Comparison of ENCODE assay signal across 1 cellular context in genomic region chr17:77145635-77146632, GRCh38.
TF ChIP-seq lines count a peak whose summit lies in the region.

No MANE protein-coding gene starts in this region.

TF ChIP-seq in H1, 55 proteins besides CTCF, POLR2A, EP300 and RAD21 (continued from another document):
- TF ChIP-seq E2F6 (IDR thresholded peaks at IDR 0.05) (0 out of 2 replicates have a peak, but pooled peaks have one; percentile 56), RBBP5 (IDR thresholded peaks at IDR 0.05; ENCODE audit: borderline replicate concordance, low read depth, low read length) (no peak), SIN3A (conservative IDR thresholded peaks at IDR 0.05 in 1 of 2, IDR thresholded peaks at IDR 0.05 in 1 of 2; ENCODE audit: low read depth in 1 of 2, low read length in 2 of 2) (no peak), TEAD4 (IDR thresholded peaks at IDR 0.05; ENCODE audit: low read depth, low read length) (no peak), FOSL1 (IDR thresholded peaks at IDR 0.05; ENCODE audit: insufficient read depth, low read depth, low read length) (no peak), CBX8 (IDR thresholded peaks at IDR 0.05; ENCODE audit: borderline replicate concordance, low read depth, low read length) (no peak), GTF2F1 (IDR thresholded peaks at IDR 0.05; ENCODE audit: borderline replicate concordance, low read depth, low read length) (no peak), CTBP2 (IDR thresholded peaks at IDR 0.05; ENCODE audit: borderline replicate concordance, insufficient read depth, insufficient read length, low read length) (no peak), CHD2 (IDR thresholded peaks at IDR 0.05; ENCODE audit: low read length) (no peak), USF2 (IDR thresholded peaks at IDR 0.05; ENCODE audit: low read length) (no peak), RFX5 (IDR thresholded peaks at IDR 0.05; ENCODE audit: borderline replicate concordance, low read depth, low read length) (no peak), SAP30 (IDR thresholded peaks at IDR 0.05; ENCODE audit: insufficient read depth, insufficient replicate concordance, low read length) (no peak), MAX (IDR thresholded peaks at IDR 0.05) (peak; percentile 72)
- TF ChIP-seq, protein P1, sequence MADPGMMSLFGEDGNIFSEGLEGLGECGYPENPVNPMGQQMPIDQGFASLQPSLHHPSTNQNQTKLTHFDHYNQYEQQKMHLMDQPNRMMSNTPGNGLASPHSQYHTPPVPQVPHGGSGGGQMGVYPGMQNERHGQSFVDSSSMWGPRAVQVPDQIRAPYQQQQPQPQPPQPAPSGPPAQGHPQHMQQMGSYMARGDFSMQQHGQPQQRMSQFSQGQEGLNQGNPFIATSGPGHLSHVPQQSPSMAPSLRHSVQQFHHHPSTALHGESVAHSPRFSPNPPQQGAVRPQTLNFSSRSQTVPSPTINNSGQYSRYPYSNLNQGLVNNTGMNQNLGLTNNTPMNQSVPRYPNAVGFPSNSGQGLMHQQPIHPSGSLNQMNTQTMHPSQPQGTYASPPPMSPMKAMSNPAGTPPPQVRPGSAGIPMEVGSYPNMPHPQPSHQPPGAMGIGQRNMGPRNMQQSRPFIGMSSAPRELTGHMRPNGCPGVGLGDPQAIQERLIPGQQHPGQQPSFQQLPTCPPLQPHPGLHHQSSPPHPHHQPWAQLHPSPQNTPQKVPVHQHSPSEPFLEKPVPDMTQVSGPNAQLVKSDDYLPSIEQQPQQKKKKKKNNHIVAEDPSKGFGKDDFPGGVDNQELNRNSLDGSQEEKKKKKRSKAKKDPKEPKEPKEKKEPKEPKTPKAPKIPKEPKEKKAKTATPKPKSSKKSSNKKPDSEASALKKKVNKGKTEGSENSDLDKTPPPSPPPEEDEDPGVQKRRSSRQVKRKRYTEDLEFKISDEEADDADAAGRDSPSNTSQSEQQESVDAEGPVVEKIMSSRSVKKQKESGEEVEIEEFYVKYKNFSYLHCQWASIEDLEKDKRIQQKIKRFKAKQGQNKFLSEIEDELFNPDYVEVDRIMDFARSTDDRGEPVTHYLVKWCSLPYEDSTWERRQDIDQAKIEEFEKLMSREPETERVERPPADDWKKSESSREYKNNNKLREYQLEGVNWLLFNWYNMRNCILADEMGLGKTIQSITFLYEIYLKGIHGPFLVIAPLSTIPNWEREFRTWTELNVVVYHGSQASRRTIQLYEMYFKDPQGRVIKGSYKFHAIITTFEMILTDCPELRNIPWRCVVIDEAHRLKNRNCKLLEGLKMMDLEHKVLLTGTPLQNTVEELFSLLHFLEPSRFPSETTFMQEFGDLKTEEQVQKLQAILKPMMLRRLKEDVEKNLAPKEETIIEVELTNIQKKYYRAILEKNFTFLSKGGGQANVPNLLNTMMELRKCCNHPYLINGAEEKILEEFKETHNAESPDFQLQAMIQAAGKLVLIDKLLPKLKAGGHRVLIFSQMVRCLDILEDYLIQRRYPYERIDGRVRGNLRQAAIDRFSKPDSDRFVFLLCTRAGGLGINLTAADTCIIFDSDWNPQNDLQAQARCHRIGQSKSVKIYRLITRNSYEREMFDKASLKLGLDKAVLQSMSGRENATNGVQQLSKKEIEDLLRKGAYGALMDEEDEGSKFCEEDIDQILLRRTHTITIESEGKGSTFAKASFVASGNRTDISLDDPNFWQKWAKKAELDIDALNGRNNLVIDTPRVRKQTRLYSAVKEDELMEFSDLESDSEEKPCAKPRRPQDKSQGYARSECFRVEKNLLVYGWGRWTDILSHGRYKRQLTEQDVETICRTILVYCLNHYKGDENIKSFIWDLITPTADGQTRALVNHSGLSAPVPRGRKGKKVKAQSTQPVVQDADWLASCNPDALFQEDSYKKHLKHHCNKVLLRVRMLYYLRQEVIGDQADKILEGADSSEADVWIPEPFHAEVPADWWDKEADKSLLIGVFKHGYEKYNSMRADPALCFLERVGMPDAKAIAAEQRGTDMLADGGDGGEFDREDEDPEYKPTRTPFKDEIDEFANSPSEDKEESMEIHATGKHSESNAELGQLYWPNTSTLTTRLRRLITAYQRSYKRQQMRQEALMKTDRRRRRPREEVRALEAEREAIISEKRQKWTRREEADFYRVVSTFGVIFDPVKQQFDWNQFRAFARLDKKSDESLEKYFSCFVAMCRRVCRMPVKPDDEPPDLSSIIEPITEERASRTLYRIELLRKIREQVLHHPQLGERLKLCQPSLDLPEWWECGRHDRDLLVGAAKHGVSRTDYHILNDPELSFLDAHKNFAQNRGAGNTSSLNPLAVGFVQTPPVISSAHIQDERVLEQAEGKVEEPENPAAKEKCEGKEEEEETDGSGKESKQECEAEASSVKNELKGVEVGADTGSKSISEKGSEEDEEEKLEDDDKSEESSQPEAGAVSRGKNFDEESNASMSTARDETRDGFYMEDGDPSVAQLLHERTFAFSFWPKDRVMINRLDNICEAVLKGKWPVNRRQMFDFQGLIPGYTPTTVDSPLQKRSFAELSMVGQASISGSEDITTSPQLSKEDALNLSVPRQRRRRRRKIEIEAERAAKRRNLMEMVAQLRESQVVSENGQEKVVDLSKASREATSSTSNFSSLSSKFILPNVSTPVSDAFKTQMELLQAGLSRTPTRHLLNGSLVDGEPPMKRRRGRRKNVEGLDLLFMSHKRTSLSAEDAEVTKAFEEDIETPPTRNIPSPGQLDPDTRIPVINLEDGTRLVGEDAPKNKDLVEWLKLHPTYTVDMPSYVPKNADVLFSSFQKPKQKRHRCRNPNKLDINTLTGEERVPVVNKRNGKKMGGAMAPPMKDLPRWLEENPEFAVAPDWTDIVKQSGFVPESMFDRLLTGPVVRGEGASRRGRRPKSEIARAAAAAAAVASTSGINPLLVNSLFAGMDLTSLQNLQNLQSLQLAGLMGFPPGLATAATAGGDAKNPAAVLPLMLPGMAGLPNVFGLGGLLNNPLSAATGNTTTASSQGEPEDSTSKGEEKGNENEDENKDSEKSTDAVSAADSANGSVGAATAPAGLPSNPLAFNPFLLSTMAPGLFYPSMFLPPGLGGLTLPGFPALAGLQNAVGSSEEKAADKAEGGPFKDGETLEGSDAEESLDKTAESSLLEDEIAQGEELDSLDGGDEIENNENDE (IDR thresholded peaks at IDR 0.05; ENCODE audit: insufficient replicate concordance, low read length): no peak
